Comparison of ENCODE assay signal across 27 cellular contexts in genomic region chr3:3923619-3924018, GRCh38.
"Had no signal": no experiment of that assay in that cellular context is flagged by ENCODE, and none has a peak within 500 bp of the region (broad histone marks: within the 10 kb centered on the region; RNA-seq: fewer than 3 reads in every experiment).

No MANE protein-coding gene starts in this region.

- H3K27ac ChIP-seq: colonic mucosa, epithelial cell of prostate, esophagus squamous epithelium, gastrocnemius medialis, heart right ventricle, left lung, lower lobe of right lung had no signal

- ATAC-seq: effector memory CD8-positive, alpha-beta T cell; esophagus mucosa; gastrocnemius medialis; left cardiac atrium; left lung; left ventricle myocardium superior; lower lobe of right lung; mucosa of descending colon had no signal

- H3K9me3 Mint-ChIP-seq: dendritic cell treated with granulocyte-macrophage colony-stimulating factor and Interleukin-4, amounts not matched to agents 40 ng/mL and 50 ng/mL, for 4 days; endodermal cell; mesothelial cell of epicardium had no signal

- FAIRE-seq: endometrium, islet of Langerhans, keratinocyte had no signal

- H3K4me1 ChIP-seq: colonic mucosa, esophagus squamous epithelium, gastrocnemius medialis, heart right ventricle, left lung, lower lobe of right lung had no signal

- H3K27ac Mint-ChIP-seq: dendritic cell treated with granulocyte-macrophage colony-stimulating factor and Interleukin-4, amounts not matched to agents 40 ng/mL and 50 ng/mL, for 4 days; effector memory CD8-positive, alpha-beta T cell; endodermal cell; mesothelial cell of epicardium had no signal

- DNase-seq: colonic mucosa; cortex of kidney; effector CD8-positive, alpha-beta T cell; effector memory CD8-positive, alpha-beta T cell; endodermal cell; erythroblast; esophagus squamous epithelium; foreskin fibroblast; foreskin melanocyte; gastrocnemius medialis; glutamatergic neuron; head of caudate nucleus; heart right ventricle; hippocampal formation; left cardiac atrium; left lung; left ventricle myocardium superior; lower lobe of right lung; mesenchymal stem cell had no signal

- H3K27me3 ChIP-seq: colonic mucosa, esophagus squamous epithelium, gastrocnemius medialis, heart right ventricle, left lung had no signal

- H3K9me3 ChIP-seq: colonic mucosa, esophagus squamous epithelium, gastrocnemius medialis, heart right ventricle, left lung, lower lobe of right lung, mucosa of descending colon had no signal

- H3K4me3 Mint-ChIP-seq: dendritic cell treated with granulocyte-macrophage colony-stimulating factor and Interleukin-4, amounts not matched to agents 40 ng/mL and 50 ng/mL, for 4 days; effector memory CD8-positive, alpha-beta T cell; endodermal cell; mesothelial cell of epicardium had no signal

- H3K4me3 ChIP-seq: colonic mucosa, esophagus squamous epithelium, gastrocnemius medialis, heart right ventricle, left lung, lower lobe of right lung, mucosa of descending colon had no signal

- H3K27me3 Mint-ChIP-seq: dendritic cell treated with granulocyte-macrophage colony-stimulating factor and Interleukin-4, amounts not matched to agents 40 ng/mL and 50 ng/mL, for 4 days; effector memory CD8-positive, alpha-beta T cell had no signal

- H3K36me3 ChIP-seq: colonic mucosa, esophagus squamous epithelium, gastrocnemius medialis, heart right ventricle, left lung, lower lobe of right lung had no signal
